In genomic region chr11:808427-809286, GRCh38 we compare ENCODE assay signal across 1 cellular context.
TF ChIP-seq lines count a peak whose summit lies in the region.

No MANE protein-coding gene starts in this region.

TF ChIP-seq in K562, 482 proteins besides CTCF, POLR2A, EP300 and RAD21 (continued from another document and continues in another):
- TF ChIP-seq BRD9 (IDR thresholded peaks at IDR 0.05; ENCODE audit: low read depth, partially characterized antibody) (peak; percentile 11), BRF1 (IDR thresholded peaks at IDR 0.05; ENCODE audit: borderline replicate concordance, extremely low read depth, insufficient read length) (no peak), SRSF7 (optimal IDR thresholded peaks at IDR 0.05; ENCODE audit: low read depth, low read length) (no peak), RBM14 (IDR thresholded peaks at IDR 0.05; ENCODE audit: borderline replicate concordance, insufficient read depth, low read depth, low read length) (no peak), TAF15 (IDR thresholded peaks at IDR 0.05; ENCODE audit: low read depth, low read length) (no peak), ZBTB7A (IDR thresholded peaks at IDR 0.05; ENCODE audit: borderline replicate concordance, control insufficient read depth, low read depth, low read length) (peak; percentile 52; the same call in 1 of the 2 replicates), PTBP1 (IDR thresholded peaks at IDR 0.05; ENCODE audit: low read depth, low read length) (0 out of 2 replicates have a peak, but pooled peaks have one; percentile 28), KLF13 (tag; IDR thresholded peaks at IDR 0.05; ENCODE audit: borderline replicate concordance, low read depth) (peak; percentile 25; the same call in 1 of the 2 replicates), ZNF384 (IDR thresholded peaks at IDR 0.05; ENCODE audit: low read depth, low read length) (no peak), FOXJ2 (tag; IDR thresholded peaks at IDR 0.05) (no peak), U2AF2 (optimal IDR thresholded peaks at IDR 0.05; ENCODE audit: low read depth, low read length) (no peak), TAF1 (IDR thresholded peaks at IDR 0.05; ENCODE audit: control insufficient read depth, extremely low read depth, insufficient read depth, low read length, severe bottlenecking) (peak; percentile 50), EGR1 (conservative IDR thresholded peaks at IDR 0.05) (no peak), HEY1 (CRISPR knock-in tag; IDR thresholded peaks at IDR 0.05; ENCODE audit: borderline replicate concordance) (no peak), ATF3 (IDR thresholded peaks at IDR 0.05) (no peak), ATF3 (CRISPR knock-in tag; conservative IDR thresholded peaks at IDR 0.05) (peak; percentile 79), GMEB1 (CRISPR knock-in tag; IDR thresholded peaks at IDR 0.05) (no peak), ESRRA (IDR thresholded peaks at IDR 0.05; ENCODE audit: borderline replicate concordance, low read depth) (peak; percentile 41; the same call in 1 of the 2 replicates), SAFB (IDR thresholded peaks at IDR 0.05; ENCODE audit: borderline replicate concordance, low read depth, low read length) (no peak), ZNF695 (CRISPR knock-in tag; IDR thresholded peaks at IDR 0.05) (no peak), KAT2B (IDR thresholded peaks at IDR 0.05; ENCODE audit: low read depth, low read length) (no peak), GATA2 (CRISPR knock-in tag; IDR thresholded peaks at IDR 0.05) (no peak), IRF9 (tag; IDR thresholded peaks at IDR 0.05) (no peak), ZNF696 (CRISPR knock-in tag; conservative IDR thresholded peaks at IDR 0.05) (no peak), ZNF609 (CRISPR knock-in tag; IDR thresholded peaks at IDR 0.05; ENCODE audit: borderline replicate concordance) (0 out of 2 replicates have a peak, but pooled peaks have one; percentile 12), CBX1 (IDR thresholded peaks at IDR 0.05; ENCODE audit: low read depth) (peak; percentile 13; the same call in 1 of the 2 replicates), SMC3 (conservative IDR thresholded peaks at IDR 0.05; ENCODE audit: insufficient read depth, low read depth, low read length) (no peak), RCOR1 (IDR thresholded peaks at IDR 0.05; ENCODE audit: borderline replicate concordance in 1 of 2, low read depth in 2 of 2, low read length in 2 of 2) (peak in 1 of 2 experiments; percentile 68; a peak in 2 of 4 replicates), PRPF4 (IDR thresholded peaks at IDR 0.05; ENCODE audit: insufficient read depth, low read depth, low read length, poor library complexity, severe bottlenecking) (no peak), ZNF740 (CRISPR knock-in tag; IDR thresholded peaks at IDR 0.05) (no peak), ZNF740 (tag; IDR thresholded peaks at IDR 0.05) (no peak), EHMT2 (IDR thresholded peaks at IDR 0.05) (no peak)
- TF ChIP-seq, protein P1, sequence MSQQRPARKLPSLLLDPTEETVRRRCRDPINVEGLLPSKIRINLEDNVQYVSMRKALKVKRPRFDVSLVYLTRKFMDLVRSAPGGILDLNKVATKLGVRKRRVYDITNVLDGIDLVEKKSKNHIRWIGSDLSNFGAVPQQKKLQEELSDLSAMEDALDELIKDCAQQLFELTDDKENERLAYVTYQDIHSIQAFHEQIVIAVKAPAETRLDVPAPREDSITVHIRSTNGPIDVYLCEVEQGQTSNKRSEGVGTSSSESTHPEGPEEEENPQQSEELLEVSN (IDR thresholded peaks at IDR 0.05; ENCODE audit: borderline replicate concordance in 1 of 2, extremely low read depth in 1 of 2, insufficient read depth in 1 of 2, insufficient read length in 1 of 2, low read depth in 1 of 2, low read length in 1 of 2, poor library complexity in 1 of 2, severe bottlenecking in 1 of 2), result peak in 1 of 2 experiments; percentile 5
- TF ChIP-seq, protein P2, sequence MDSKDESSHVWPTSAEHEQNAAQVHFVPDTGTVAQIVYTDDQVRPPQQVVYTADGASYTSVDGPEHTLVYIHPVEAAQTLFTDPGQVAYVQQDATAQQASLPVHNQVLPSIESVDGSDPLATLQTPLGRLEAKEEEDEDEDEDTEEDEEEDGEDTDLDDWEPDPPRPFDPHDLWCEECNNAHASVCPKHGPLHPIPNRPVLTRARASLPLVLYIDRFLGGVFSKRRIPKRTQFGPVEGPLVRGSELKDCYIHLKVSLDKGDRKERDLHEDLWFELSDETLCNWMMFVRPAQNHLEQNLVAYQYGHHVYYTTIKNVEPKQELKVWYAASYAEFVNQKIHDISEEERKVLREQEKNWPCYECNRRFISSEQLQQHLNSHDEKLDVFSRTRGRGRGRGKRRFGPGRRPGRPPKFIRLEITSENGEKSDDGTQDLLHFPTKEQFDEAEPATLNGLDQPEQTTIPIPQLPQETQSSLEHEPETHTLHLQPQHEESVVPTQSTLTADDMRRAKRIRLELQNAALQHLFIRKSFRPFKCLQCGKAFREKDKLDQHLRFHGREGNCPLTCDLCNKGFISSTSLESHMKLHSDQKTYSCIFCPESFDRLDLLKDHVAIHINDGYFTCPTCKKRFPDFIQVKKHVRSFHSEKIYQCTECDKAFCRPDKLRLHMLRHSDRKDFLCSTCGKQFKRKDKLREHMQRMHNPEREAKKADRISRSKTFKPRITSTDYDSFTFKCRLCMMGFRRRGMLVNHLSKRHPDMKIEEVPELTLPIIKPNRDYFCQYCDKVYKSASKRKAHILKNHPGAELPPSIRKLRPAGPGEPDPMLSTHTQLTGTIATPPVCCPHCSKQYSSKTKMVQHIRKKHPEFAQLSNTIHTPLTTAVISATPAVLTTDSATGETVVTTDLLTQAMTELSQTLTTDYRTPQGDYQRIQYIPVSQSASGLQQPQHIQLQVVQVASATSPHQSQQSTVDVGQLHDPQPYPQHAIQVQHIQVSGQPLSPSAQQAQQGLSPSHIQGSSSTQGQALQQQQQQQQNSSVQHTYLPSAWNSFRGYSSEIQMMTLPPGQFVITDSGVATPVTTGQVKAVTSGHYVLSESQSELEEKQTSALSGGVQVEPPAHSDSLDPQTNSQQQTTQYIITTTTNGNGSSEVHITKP (IDR thresholded peaks at IDR 0.05; ENCODE audit: partially characterized antibody), result peak; percentile 5
- TF ChIP-seq, protein P3, sequence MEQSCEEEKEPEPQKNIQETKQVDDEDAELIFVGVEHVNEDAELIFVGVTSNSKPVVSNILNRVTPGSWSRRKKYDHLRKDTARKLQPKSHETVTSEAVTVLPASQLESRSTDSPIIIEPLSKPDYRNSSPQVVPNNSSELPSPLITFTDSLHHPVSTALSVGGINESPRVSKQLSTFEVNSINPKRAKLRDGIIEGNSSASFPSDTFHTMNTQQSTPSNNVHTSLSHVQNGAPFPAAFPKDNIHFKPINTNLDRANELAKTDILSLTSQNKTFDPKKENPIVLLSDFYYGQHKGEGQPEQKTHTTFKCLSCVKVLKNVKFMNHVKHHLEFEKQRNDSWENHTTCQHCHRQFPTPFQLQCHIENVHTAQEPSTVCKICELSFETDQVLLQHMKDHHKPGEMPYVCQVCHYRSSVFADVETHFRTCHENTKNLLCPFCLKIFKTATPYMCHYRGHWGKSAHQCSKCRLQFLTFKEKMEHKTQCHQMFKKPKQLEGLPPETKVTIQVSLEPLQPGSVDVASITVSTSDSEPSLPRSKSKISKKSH (CRISPR knock-in tag; IDR thresholded peaks at IDR 0.05), result no peak
- TF ChIP-seq, protein P4, sequence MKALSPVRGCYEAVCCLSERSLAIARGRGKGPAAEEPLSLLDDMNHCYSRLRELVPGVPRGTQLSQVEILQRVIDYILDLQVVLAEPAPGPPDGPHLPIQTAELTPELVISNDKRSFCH (CRISPR knock-in tag; IDR thresholded peaks at IDR 0.05), result no peak
- TF ChIP-seq, protein P4 (tag; IDR thresholded peaks at IDR 0.05), result no peak
